ENCODE assay signal across 8 cellular contexts in the genomic region with DNA sequence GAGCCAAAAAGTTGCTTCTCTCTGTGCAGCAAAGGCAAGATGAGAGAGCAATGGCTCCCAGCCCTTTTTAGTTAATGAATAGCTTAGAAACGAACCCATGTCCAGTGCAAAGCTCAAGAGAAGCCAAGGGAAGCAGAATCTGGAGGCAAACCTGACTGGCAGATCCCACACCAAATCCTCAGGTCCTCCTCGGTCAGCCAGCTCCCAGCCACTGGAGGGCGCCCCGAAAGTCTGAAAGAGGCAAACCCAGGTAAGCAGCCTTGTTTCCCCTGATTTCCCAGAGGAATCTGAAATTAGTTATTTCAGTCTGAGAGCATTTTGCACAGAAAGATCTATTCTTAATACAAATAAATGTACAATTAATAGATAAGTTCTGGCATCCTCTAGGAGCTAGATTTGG.
DNase-seq lines count a peak whose midpoint lies in the region; ATAC-seq and TF ChIP-seq lines count a peak whose summit lies in the region.

No MANE protein-coding gene starts in this region.

- 0 out of 2 replicates have a peak overlapping the region, but pooled peaks have one; percentile 8 for H3K4me2 ChIP-seq in OCI-LY3 (ENCODE audit: low read length)

- DNase-seq in NCI-H82 (lab: John Stamatoyannopoulos, UW) (peak; percentile 60), NCI-H82 treated with DMSO at 0.1 percent for 48 hours (lab: John Stamatoyannopoulos, UW; ENCODE audit: unreplicated experiment) (no peak), head of caudate nucleus (peak in 40 of 42 donors; percentile 22 to 80 (median 49)), substantia nigra (lab: John Stamatoyannopoulos, UW) (peak in 28 of 49 donors; percentile 2 to 51 (median 16)), NCI-H774 (lab: John Stamatoyannopoulos, UW) (no peak)

- peaks cover 25% of the 10 kb centered on the region for H3K4me1 ChIP-seq in OCI-LY3 (ENCODE audit: low read length)

- no peaks in the 10 kb centered on the region for H3K9me3 ChIP-seq in OCI-LY3 (ENCODE audit: insufficient read depth, low read length)

- H3K27ac ChIP-seq in OCI-LY3 (ENCODE audit: low read length): no peak overlapping the region
- H3K27ac ChIP-seq in substantia nigra (ENCODE audit: low read depth, low read length, poor library complexity, severe bottlenecking): no peak overlapping the region

- peak; percentile 71 for TF ChIP-seq CTCF in OCI-LY3 (IDR thresholded peaks at IDR 0.05; ENCODE audit: low read depth, low read length)

- ATAC-seq in HG02678 (IDR thresholded peaks at IDR 0.05; ENCODE audit: unreplicated experiment) (no peak), HG03139 (IDR thresholded peaks at IDR 0.05; ENCODE audit: unreplicated experiment) (no peak)

- H3K27me3 ChIP-seq in OCI-LY3 (ENCODE audit: low read depth, low read length): no peaks in the 10 kb centered on the region

- intact Hi-C loops in head of caudate nucleus (cut with DNase I): loop anchor here (10.0 kb wide), 1 partner anchor 242 kb away; no protein-coding TSS in a partner anchor

- no peaks in the 10 kb centered on the region for H3K36me3 ChIP-seq in OCI-LY3 (replicated peaks; ENCODE audit: low read depth, low read length)

- no peak overlapping the region for H3K9ac ChIP-seq in OCI-LY3 (ENCODE audit: low read length)

- H2AFZ ChIP-seq in OCI-LY3 (ENCODE audit: low read depth, low read length): no peak overlapping the region

- no peaks in the 10 kb centered on the region for H3K79me2 ChIP-seq in OCI-LY3 (ENCODE audit: low read length)

- no peak overlapping the region for H3K4me3 ChIP-seq in OCI-LY3 (ENCODE audit: low read length)

- H4K20me1 ChIP-seq in OCI-LY3 (ENCODE audit: insufficient read depth, low read length): no peaks in the 10 kb centered on the region

Comparison
In these comparisons a context has a peak if more than half of its experiments do, and no peak if none do; other contexts are left out.
1. DNase-seq: peak in NCI-H82 (single experiment), head of caudate nucleus (40 of 42) and substantia nigra (28 of 49); none in NCI-H82 treated with DMSO at 0.1 percent for 48 hours (single experiment) and NCI-H774 (single experiment).